Comparison of ENCODE assay signal across 13 cellular contexts in the genomic region with DNA sequence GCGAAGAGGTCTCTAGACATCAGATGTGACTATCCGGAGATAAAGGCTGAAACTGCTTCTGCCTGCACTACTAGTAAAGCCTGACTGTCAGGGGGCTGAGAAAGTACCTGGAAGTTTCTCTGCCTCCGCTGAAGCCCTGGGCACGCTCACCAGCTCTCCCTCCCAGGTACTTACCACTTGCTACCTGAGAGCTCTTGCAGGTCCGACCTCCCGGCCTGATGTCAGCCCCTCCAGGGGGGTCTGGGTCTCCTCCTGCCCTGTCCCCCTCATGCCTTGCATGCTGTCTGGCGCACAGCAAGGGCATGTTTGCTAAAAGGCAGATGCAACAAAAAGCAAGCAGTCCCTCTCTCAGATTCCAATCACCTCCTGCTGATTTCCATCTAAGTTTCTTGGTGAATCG. TPM values are rescaled to one million over a fixed set of nuclear protein-coding genes. Genes with fewer than 3 reads are reported as not detected.
A peak's percentile ranks its signal among the peaks of the same experiment; 100 is the strongest.
DNase-seq lines count a peak whose midpoint lies in the region; ATAC-seq and TF ChIP-seq lines count a peak whose summit lies in the region.
"Had no signal": no experiment of that assay in that cellular context is flagged by ENCODE, and none has a peak within 500 bp of the region (broad histone marks: within the 10 kb centered on the region; RNA-seq: fewer than 3 reads in every experiment).

No MANE protein-coding gene starts in this region.

- DNase-seq in colonic mucosa, result no peak
- DNase-seq in thyroid gland, result no peak
- no peak for DNase-seq in NCI-H510A treated with DMSO at 0.1 percent for 48 hours (lab: John Stamatoyannopoulos, UW)
- DNase-seq in hypothalamus (lab: John Stamatoyannopoulos, UW), result no peak
- DNase-seq in sciatic nerve (ENCODE audit: low spot score), result no peak
- DNase-seq in OCI-M2 (lab: John Stamatoyannopoulos, UW; ENCODE audit: unreplicated experiment), result no peak
- DNase-seq: CD8-positive, alpha-beta T cell; Kasumi-1; naive B cell; stimulated activated CD4-positive, alpha-beta T cell treated with anti-CD3 and anti-CD28 coated beads, Interleukin-15, amount 100 ng/mL, for 24 hours; stimulated activated CD8-positive, alpha-beta memory T cell treated with anti-CD3 and anti-CD28 coated beads, Interleukin-4, amount 100 ng/mL, for 48 hours had no signal

- H3K36me3 ChIP-seq in HUES48 (ENCODE audit: control insufficient read depth, insufficient read depth, low read length) (peaks cover 49% of the 10 kb centered on the region), colonic mucosa (peaks cover 9% of the 10 kb centered on the region), muscle layer of duodenum (ENCODE audit: control insufficient read depth in 1 of 2, insufficient read depth in 2 of 2, low read length in 2 of 2) (peaks cover 33 to 40% of the 10 kb centered on the region in 2 donors), thyroid gland (peaks cover 14 to 15% of the 10 kb centered on the region in 2 donors)

- no peaks in the 10 kb centered on the region for H3K27me3 ChIP-seq in HUES48 (ENCODE audit: control insufficient read depth, insufficient read depth, low read length)
- no peaks in the 10 kb centered on the region for H3K27me3 ChIP-seq in colonic mucosa
- no peaks in the 10 kb centered on the region for H3K27me3 ChIP-seq in muscle layer of duodenum (ENCODE audit: low read depth, low read length)
- no peaks in the 10 kb centered on the region for H3K27me3 ChIP-seq in thyroid gland

- intact Hi-C loops in colonic mucosa (cut with DNase I), result no loop called here
- intact Hi-C loops in thyroid gland (cut with DNase I), result no loop called here
- intact Hi-C loops in sciatic nerve (cut with DNase I), result loop anchor here (5.0 kb wide), 1 partner anchor 218 kb away; no protein-coding TSS in a partner anchor

- ATAC-seq in sciatic nerve, result no peak
- ATAC-seq: CD8-positive, alpha-beta T cell had no signal

- no peak for TF ChIP-seq POLR2A in thyroid gland (IDR thresholded peaks at IDR 0.05)

- TF ChIP-seq CTCF in colonic mucosa (IDR thresholded peaks at IDR 0.05) (no peak), thyroid gland (IDR thresholded peaks at IDR 0.05) (no peak)

- peak overlapping the region; percentile 40 for H3K27ac ChIP-seq in HUES48 (ENCODE audit: low read depth, low read length)
- peak overlapping the region; percentile 84 for H3K27ac ChIP-seq in colonic mucosa
- H3K27ac ChIP-seq in muscle layer of duodenum (ENCODE audit: low read length), result peak overlapping the region; percentile 89
- H3K27ac ChIP-seq in thyroid gland, result peak overlapping the region; percentile 53 to 76 (median 58)

- no peaks in the 10 kb centered on the region for H3K9me3 ChIP-seq in HUES48 (ENCODE audit: control insufficient read depth, insufficient read depth, low read length)
- H3K9me3 ChIP-seq in colonic mucosa, result no peaks in the 10 kb centered on the region
- H3K9me3 ChIP-seq in muscle layer of duodenum (ENCODE audit: control insufficient read depth in 1 of 2, low read length in 2 of 2), result no peaks in the 10 kb centered on the region
- no peaks in the 10 kb centered on the region for H3K9me3 ChIP-seq in thyroid gland

- WGBS in thyroid gland, 2 donors, result 61 to 69% methylated on average over 8 of the region's 8 CpGs

- H3K9ac ChIP-seq in HUES48 (ENCODE audit: low read depth, low read length) (no peak overlapping the region), colonic mucosa (ENCODE audit: low read depth in 2 of 2, low read length in 2 of 2) (peak overlapping the region in 1 of 2 donors; percentile 61)

- H3K4me3 ChIP-seq in HUES48 (ENCODE audit: low read depth, low read length), result no peak overlapping the region
- H3K4me3 ChIP-seq in colonic mucosa, result no peak overlapping the region
- no peak overlapping the region for H3K4me3 ChIP-seq in muscle layer of duodenum (ENCODE audit: low read depth in 1 of 2, low read length in 2 of 2)
- no peak overlapping the region for H3K4me3 ChIP-seq in thyroid gland (replicated peaks in 1 of 3)

- H3K4me1 ChIP-seq in HUES48 (ENCODE audit: control insufficient read depth, insufficient read depth, low read length) (no peaks in the 10 kb centered on the region), colonic mucosa (peaks cover 31% of the 10 kb centered on the region), muscle layer of duodenum (ENCODE audit: control insufficient read depth in 1 of 2, insufficient read depth in 2 of 2, low read length in 2 of 2) (peaks cover 12 to 24% of the 10 kb centered on the region in 2 donors), thyroid gland (peaks cover 7 to 28% of the 10 kb centered on the region in 2 donors)

RNA-seq across cellular contexts. Expression of gene ZDHHC7, which starts 17.4 kb away (rescaled TPM):
- total RNA-seq in colonic mucosa, result 10 to 100 TPM; 55.1 to 67.8 TPM
- total RNA-seq in thyroid gland, result 10 to 100 TPM; 49.8 to 59.2 (median 54.3) TPM
- 48.8 TPM for total RNA-seq in sciatic nerve

RNA-seq across cellular contexts. Expression of gene KIAA0513, which starts 33.7 kb away (rescaled TPM):
- 10 to 100 TPM; 17.7 to 22.8 TPM for total RNA-seq in colonic mucosa
- total RNA-seq in thyroid gland, result 1 to 10 TPM; 6.2 to 8.4 (median 7.5) TPM
- total RNA-seq in sciatic nerve, result 12.6 TPM
